11 cellular contexts compared by ENCODE assay signal in genomic region chr15:68316061-68316804, GRCh38. TPM values are rescaled to one million over a fixed set of nuclear protein-coding genes. Genes with fewer than 3 reads are reported as not detected.
DNase-seq lines count a peak whose midpoint lies in the region; FAIRE-seq and TF ChIP-seq lines count a peak whose summit lies in the region.
"Had no signal": no experiment of that assay in that cellular context is flagged by ENCODE, and none has a peak within 500 bp of the region (broad histone marks: within the 10 kb centered on the region; RNA-seq: fewer than 3 reads in every experiment).

No MANE protein-coding gene starts in this region.

- peak; percentile 2 for DNase-seq in NCI-H1105 treated with DMSO at 0.1 percent for 48 hours (lab: John Stamatoyannopoulos, UW)
- DNase-seq in NCI-H1105 (lab: John Stamatoyannopoulos, UW) = no peak
- DNase-seq in MM.1S = no peak
- DNase-seq in dermis blood vessel endothelial cell = peak; percentile 52
- DNase-seq in osteocyte (ENCODE audit: extremely low spot score, unreplicated experiment) = peak; percentile 84
- no peak for DNase-seq in GM19239 (ENCODE audit: insufficient read length, low spot score)
- no peak for DNase-seq in anterior cingulate cortex (lab: John Stamatoyannopoulos, UW)
- DNase-seq in stimulated activated naive CD4-positive, alpha-beta T cell treated with Interleukin-2 at 50 U/mL for 16 hours (lab: John Stamatoyannopoulos, UW) = no peak
- DNase-seq: T1000 had no signal

- no peaks in the 10 kb centered on the region for H3K27me3 Mint-ChIP-seq in osteocyte (ENCODE audit: unreplicated experiment)

- H3K9me2 ChIP-seq in MM.1S (replicated peaks; ENCODE audit: insufficient read depth, low read length) = no peaks in the 10 kb centered on the region

- no peaks in the 10 kb centered on the region for H4K20me1 ChIP-seq in MM.1S (ENCODE audit: insufficient read depth, low read length)

- no peaks in the 10 kb centered on the region for H3K4me1 ChIP-seq in MM.1S (ENCODE audit: low read length)

- no peak overlapping the region for H2AFZ ChIP-seq in MM.1S (ENCODE audit: low read length)

- H3K9me3 ChIP-seq in MM.1S (replicated peaks; ENCODE audit: insufficient read depth, low read length) = no peaks in the 10 kb centered on the region

- no peak for FAIRE-seq in GM19239 (lab: Jason Lieb, UNC)

- H3K4me2 ChIP-seq in MM.1S (ENCODE audit: low read depth, low read length) = no peak overlapping the region

- H3K4me1 Mint-ChIP-seq in osteocyte (ENCODE audit: unreplicated experiment) = peaks cover 58% of the 10 kb centered on the region
- H3K4me1 Mint-ChIP-seq: naive thymus-derived CD8-positive, alpha-beta T cell had no signal

- H3K79me2 ChIP-seq in MM.1S (ENCODE audit: low read length) = no peaks in the 10 kb centered on the region

- no peak overlapping the region for H3K27ac ChIP-seq in MM.1S (ENCODE audit: low read length)

- H3K9me3 Mint-ChIP-seq in osteocyte (ENCODE audit: unreplicated experiment) = no peaks in the 10 kb centered on the region
- H3K9me3 Mint-ChIP-seq: IgD-negative memory B cell; naive thymus-derived CD8-positive, alpha-beta T cell had no signal

- no peaks in the 10 kb centered on the region for H3K27me3 ChIP-seq in MM.1S (replicated peaks; ENCODE audit: insufficient read depth, low read length)

- peaks cover 62% of the 10 kb centered on the region for H3K36me3 Mint-ChIP-seq in osteocyte (ENCODE audit: unreplicated experiment)
- H3K36me3 Mint-ChIP-seq: naive thymus-derived CD8-positive, alpha-beta T cell had no signal

- TF ChIP-seq CTCF in MM.1S (IDR thresholded peaks at IDR 0.05; ENCODE audit: low read length) = peak; percentile 49
- TF ChIP-seq CTCF in osteocyte (IDR thresholded peaks at IDR 0.05) = peak; percentile 52

- no peak overlapping the region for H3K4me3 ChIP-seq in MM.1S (ENCODE audit: low read length)

- no peaks in the 10 kb centered on the region for H3F3A ChIP-seq in MM.1S (ENCODE audit: insufficient read depth, low read length)

- H3K27ac Mint-ChIP-seq in osteocyte (ENCODE audit: unreplicated experiment) = peak overlapping the region; percentile 79

- no peak overlapping the region for H3K9ac ChIP-seq in MM.1S (ENCODE audit: low read length)

- no peak overlapping the region for H3K4me3 Mint-ChIP-seq in osteocyte (ENCODE audit: unreplicated experiment)
- H3K4me3 Mint-ChIP-seq: IgD-negative memory B cell had no signal

- no peaks in the 10 kb centered on the region for H3K36me3 ChIP-seq in MM.1S (replicated peaks; ENCODE audit: insufficient read depth, low read length)

RNA-seq across cellular contexts. Expression of gene FEM1B, which starts 38.7 kb away (rescaled TPM):
- total RNA-seq in dermis blood vessel endothelial cell = 47.0 and 48.9 TPM in 2 replicates
- total RNA-seq in osteocyte = 71.1 and 71.5 TPM in 2 replicates

Comparison
In these comparisons a context has a peak if more than half of its experiments do, and no peak if none do; other contexts are left out.
1. DNase-seq: peak in NCI-H1105 treated with DMSO at 0.1 percent for 48 hours (single experiment), dermis blood vessel endothelial cell (single experiment) and osteocyte (single experiment); none in NCI-H1105 (single experiment), MM.1S (single experiment), GM19239 (single experiment), anterior cingulate cortex (0 of 58) and stimulated activated naive CD4-positive, alpha-beta T cell treated with Interleukin-2 at 50 U/mL for 16 hours (single experiment).